Comparison of ENCODE assay signal across 27 cellular contexts in the genomic region with DNA sequence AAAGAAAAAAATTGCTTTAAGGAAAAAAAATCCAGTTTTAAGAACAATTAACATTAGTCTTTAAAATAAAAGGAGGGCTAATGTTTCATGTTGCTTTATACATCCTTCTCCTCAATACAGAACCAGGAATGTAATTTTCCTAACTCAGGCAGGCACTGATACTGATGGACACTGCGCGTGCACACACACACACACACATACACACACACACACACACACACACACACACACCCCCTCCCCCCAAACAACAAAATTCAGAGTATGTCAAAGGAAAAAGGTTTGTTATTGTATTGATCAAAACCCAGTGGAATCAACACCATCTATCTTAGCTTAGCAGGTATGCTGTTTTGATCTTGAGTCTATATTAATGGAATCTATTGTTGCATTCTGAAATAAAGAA.
"Had no signal": no experiment of that assay in that cellular context is flagged by ENCODE, and none has a peak within 500 bp of the region (broad histone marks: within the 10 kb centered on the region; RNA-seq: fewer than 3 reads in every experiment).

No MANE protein-coding gene starts in this region.

- H3K27ac ChIP-seq: brain microvascular endothelial cell, foreskin keratinocyte, lower lobe of right lung, ovary, right lobe of liver, testis, transverse colon had no signal

- DNase-seq: activated B cell treated with CpG ODN at 0.5 μM for 24 hours; activated CD4-positive, alpha-beta T cell treated with anti-CD3 and anti-CD28 coated beads, Interleukin-2, amount 50 U/mL, for 1 hour; activated gamma-delta T cell; activated naive CD8-positive, alpha-beta T cell treated with anti-CD3 and anti-CD28 coated beads, Interleukin-2, amount 10 ng/mL, durations not matched to agents 7 days and 5 days; activated T-cell treated with anti-CD3 and anti-CD28 coated beads for 4 hours; amniotic stem cell; brain microvascular endothelial cell; caudate nucleus; cortex of kidney; effector memory CD8-positive, alpha-beta T cell; foreskin keratinocyte; heart left ventricle; lower lobe of right lung; mesenchymal stem cell; ovary; right lobe of liver; stimulated activated CD4-positive, alpha-beta T cell treated with anti-CD3 and anti-CD28 coated beads, Interleukin-2, amount 100 ng/mL, for 48 hours; stimulated activated naive CD8-positive, alpha-beta T cell treated with anti-CD3 and anti-CD28 coated beads, Interleukin-15, Interleukin-2, amounts not matched to agents 100 U/mL and 50 U/mL, for 24 hours; T-helper 1 cell; testis; transverse colon had no signal

- H3K9me3 ChIP-seq: lower lobe of right lung, ovary, right lobe of liver, testis, transverse colon had no signal

- H3K4me1 ChIP-seq: testis had no signal

- H3K4me3 Mint-ChIP-seq: activated B cell treated with CpG ODN at 0.5 μM for 24 hours; activated naive CD8-positive, alpha-beta T cell treated with anti-CD3 and anti-CD28 coated beads, Interleukin-2, amount 10 ng/mL, durations not matched to agents 7 days and 5 days; activated T-helper 1 cell treated with anti-CD3 and anti-CD28 coated beads, Interleukin-12 subunit alpha, Interleukin-12 subunit beta, Interleukin-2, Interleukin-4 antibody, amounts not matched to agents 30 ng/mL and 10 ng/mL and 1 ng/mL, durations not matched to agents 14 hours and 24 hours and 36 hours; nephron; T-helper 2 cell treated with Interferon-gamma antibody and Interleukin-4, amounts not matched to agents 5 μg/mL and 100 μg/mL, for 36 hours had no signal

- H3K9me3 Mint-ChIP-seq: activated T-helper 1 cell treated with anti-CD3 and anti-CD28 coated beads, Interleukin-12 subunit alpha, Interleukin-12 subunit beta, Interleukin-2, Interleukin-4 antibody, amounts not matched to agents 30 ng/mL and 10 ng/mL and 1 ng/mL, durations not matched to agents 14 hours and 24 hours and 36 hours; effector memory CD8-positive, alpha-beta T cell had no signal

- H3K27me3 ChIP-seq: brain microvascular endothelial cell, foreskin keratinocyte, heart left ventricle, ovary, right lobe of liver, testis, transverse colon had no signal

- ATAC-seq: effector memory CD8-positive, alpha-beta T cell; esophagus mucosa; foreskin keratinocyte; left lobe of liver; lower lobe of right lung; right lobe of liver; stimulated activated naive CD8-positive, alpha-beta T cell treated with anti-CD3 and anti-CD28 coated beads, Interleukin-15, Interleukin-2, amounts not matched to agents 100 U/mL and 50 U/mL, for 24 hours had no signal

- H3K4me1 Mint-ChIP-seq: nephron had no signal

- H3K27ac Mint-ChIP-seq: activated T-helper 1 cell treated with anti-CD3 and anti-CD28 coated beads, Interleukin-12 subunit alpha, Interleukin-12 subunit beta, Interleukin-2, Interleukin-4 antibody, amounts not matched to agents 30 ng/mL and 10 ng/mL and 1 ng/mL, durations not matched to agents 14 hours and 24 hours and 36 hours; nephron; T-helper 2 cell treated with Interferon-gamma antibody and Interleukin-4, amounts not matched to agents 5 μg/mL and 100 μg/mL, for 36 hours had no signal

- H3K4me3 ChIP-seq: heart left ventricle, lower lobe of right lung, ovary, right lobe of liver, testis, transverse colon had no signal

- H3K27me3 Mint-ChIP-seq: activated B cell treated with CpG ODN at 0.5 μM for 24 hours; activated naive CD8-positive, alpha-beta T cell treated with anti-CD3 and anti-CD28 coated beads, Interleukin-2, amount 10 ng/mL, durations not matched to agents 7 days and 5 days; effector memory CD8-positive, alpha-beta T cell; progenitor cell of endocrine pancreas had no signal

- H3K36me3 ChIP-seq: ovary had no signal
